ENCODE assay signal across 1 cellular context in the genomic region with DNA sequence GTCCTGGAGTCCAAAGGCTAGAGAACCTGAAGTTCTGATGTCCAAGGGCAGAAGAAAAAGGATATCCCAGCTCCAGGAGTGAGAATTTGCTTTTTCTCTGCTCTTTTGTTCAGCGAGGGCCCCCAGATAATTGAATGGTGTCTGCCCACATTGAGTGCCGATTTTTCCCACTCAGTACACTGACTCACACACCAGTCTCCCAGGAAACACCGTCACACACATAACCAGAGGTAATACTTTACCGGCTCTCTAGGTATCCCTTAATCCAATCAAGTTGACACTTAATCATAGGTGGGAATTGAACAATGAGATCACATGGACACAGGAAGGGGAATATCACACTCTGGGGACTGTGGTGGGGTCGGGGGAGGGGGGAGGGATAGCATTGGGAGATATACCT.
TF ChIP-seq lines count a peak whose summit lies in the region.

No MANE protein-coding gene starts in this region.

TF ChIP-seq in H1, 55 proteins besides CTCF, POLR2A, EP300 and RAD21:
- TF ChIP-seq RNF2 (IDR thresholded peaks at IDR 0.05; ENCODE audit: borderline replicate concordance, low read depth, low read length, missing control alignments, poor library complexity, severe bottlenecking) (no peak), POLR2AphosphoS5 (IDR thresholded peaks at IDR 0.05; ENCODE audit: low read depth, low read length) (no peak), SIX5 (IDR thresholded peaks at IDR 0.05; ENCODE audit: low read depth, low read length) (no peak), EZH2 (IDR thresholded peaks at IDR 0.05; ENCODE audit: low read depth, low read length, severe bottlenecking) (no peak), NRF1 (IDR thresholded peaks at IDR 0.05; ENCODE audit: low read depth, low read length) (no peak), JUN (IDR thresholded peaks at IDR 0.05; ENCODE audit: low read depth, low read length) (no peak), CTBP2 (IDR thresholded peaks at IDR 0.05; ENCODE audit: borderline replicate concordance, insufficient read depth, insufficient read length, low read length) (no peak), SP4 (IDR thresholded peaks at IDR 0.05; ENCODE audit: low read length) (no peak), RXRA (IDR thresholded peaks at IDR 0.05; ENCODE audit: insufficient read depth, low read depth, low read length) (no peak), KDM1A (IDR thresholded peaks at IDR 0.05; ENCODE audit: borderline replicate concordance, low read length) (no peak), FOSL1 (IDR thresholded peaks at IDR 0.05; ENCODE audit: insufficient read depth, low read depth, low read length) (no peak), MAFK (IDR thresholded peaks at IDR 0.05; ENCODE audit: low read depth, low read length) (no peak), PHF8 (conservative IDR thresholded peaks at IDR 0.05; ENCODE audit: low read depth, low read length) (no peak), CREB1 (IDR thresholded peaks at IDR 0.05) (no peak), CEBPB (IDR thresholded peaks at IDR 0.05; ENCODE audit: low read depth, low read length) (no peak), CHD1 (IDR thresholded peaks at IDR 0.05; ENCODE audit: low read depth, low read length) (no peak)
- TF ChIP-seq, protein P1, sequence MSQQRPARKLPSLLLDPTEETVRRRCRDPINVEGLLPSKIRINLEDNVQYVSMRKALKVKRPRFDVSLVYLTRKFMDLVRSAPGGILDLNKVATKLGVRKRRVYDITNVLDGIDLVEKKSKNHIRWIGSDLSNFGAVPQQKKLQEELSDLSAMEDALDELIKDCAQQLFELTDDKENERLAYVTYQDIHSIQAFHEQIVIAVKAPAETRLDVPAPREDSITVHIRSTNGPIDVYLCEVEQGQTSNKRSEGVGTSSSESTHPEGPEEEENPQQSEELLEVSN (IDR thresholded peaks at IDR 0.05) = no peak
- TF ChIP-seq, protein P2, sequence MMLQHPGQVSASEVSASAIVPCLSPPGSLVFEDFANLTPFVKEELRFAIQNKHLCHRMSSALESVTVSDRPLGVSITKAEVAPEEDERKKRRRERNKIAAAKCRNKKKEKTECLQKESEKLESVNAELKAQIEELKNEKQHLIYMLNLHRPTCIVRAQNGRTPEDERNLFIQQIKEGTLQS (IDR thresholded peaks at IDR 0.05; ENCODE audit: insufficient read depth, low read depth, low read length) = no peak
- TF ChIP-seq, protein P3, sequence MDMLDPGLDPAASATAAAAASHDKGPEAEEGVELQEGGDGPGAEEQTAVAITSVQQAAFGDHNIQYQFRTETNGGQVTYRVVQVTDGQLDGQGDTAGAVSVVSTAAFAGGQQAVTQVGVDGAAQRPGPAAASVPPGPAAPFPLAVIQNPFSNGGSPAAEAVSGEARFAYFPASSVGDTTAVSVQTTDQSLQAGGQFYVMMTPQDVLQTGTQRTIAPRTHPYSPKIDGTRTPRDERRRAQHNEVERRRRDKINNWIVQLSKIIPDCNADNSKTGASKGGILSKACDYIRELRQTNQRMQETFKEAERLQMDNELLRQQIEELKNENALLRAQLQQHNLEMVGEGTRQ (IDR thresholded peaks at IDR 0.05; ENCODE audit: low read length) = no peak
TF ChIP-seq in H1: peak in this region for 0.
